In genomic region chr9:16434522-16434921, GRCh38 we compare ENCODE assay signal across 24 cellular contexts.
DNase-seq lines count a peak whose midpoint lies in the region; ATAC-seq, FAIRE-seq and TF ChIP-seq lines count a peak whose summit lies in the region.
"Had no signal": no experiment of that assay in that cellular context is flagged by ENCODE, and none has a peak within 500 bp of the region (broad histone marks: within the 10 kb centered on the region; RNA-seq: fewer than 3 reads in every experiment).

No MANE protein-coding gene starts in this region.

- peak; percentile 78 for FAIRE-seq in astrocyte (lab: Jason Lieb, UNC)
- FAIRE-seq: D721Med had no signal

- H2AFZ ChIP-seq in astrocyte (ENCODE audit: low read depth, low read length): no peak overlapping the region

- H3K27ac ChIP-seq in astrocyte (ENCODE audit: low read depth, low read length): no peak overlapping the region
- H3K27ac ChIP-seq: C4-2B, KMS-11, skin epidermis had no signal

- H3K4me1 Mint-ChIP-seq in HFFc6 (ENCODE audit: low read depth): peaks cover 52% of the 10 kb centered on the region
- H3K4me1 Mint-ChIP-seq in astrocyte (ENCODE audit: low read depth, unreplicated experiment): peaks cover 17% of the 10 kb centered on the region
- H3K4me1 Mint-ChIP-seq in immature natural killer cell: no peaks in the 10 kb centered on the region
- H3K4me1 Mint-ChIP-seq: central memory CD8-positive, alpha-beta T cell; stimulated activated naive B cell treated with anti-CD40 and anti-IgM and Interleukin-4, amounts not matched to agents 10 μg/mL and 1 μg/mL and 100 μg/mL, for 72 hours had no signal

- H3K27me3 Mint-ChIP-seq in HFFc6 (ENCODE audit: insufficient read depth) (no peaks in the 10 kb centered on the region; the same call in 1 of the 2 replicates), astrocyte (ENCODE audit: low read depth, unreplicated experiment) (no peaks in the 10 kb centered on the region), immature natural killer cell (ENCODE audit: low read depth in 3 of 3) (peaks cover 0 to 4% (median 2%) of the 10 kb centered on the region in 3 donors)
- H3K27me3 Mint-ChIP-seq: activated T-cell treated with anti-CD3 and anti-CD28 coated beads, Interleukin-2, amount 50 U/mL, for 24 hours; central memory CD8-positive, alpha-beta T cell; stimulated activated naive B cell treated with anti-CD40 and anti-IgM and Interleukin-4, amounts not matched to agents 10 μg/mL and 1 μg/mL and 100 μg/mL, for 72 hours had no signal

- H3K4me1 ChIP-seq in astrocyte (ENCODE audit: insufficient read depth, low read length): peaks cover 7% of the 10 kb centered on the region

- peak overlapping the region; percentile 8; the same call in 1 of the 2 replicates for H3K27ac Mint-ChIP-seq in HFFc6
- no peak overlapping the region for H3K27ac Mint-ChIP-seq in astrocyte (ENCODE audit: unreplicated experiment)
- no peak overlapping the region for H3K27ac Mint-ChIP-seq in immature natural killer cell
- H3K27ac Mint-ChIP-seq: activated CD8-positive, alpha-beta T cell treated with anti-CD3 and anti-CD28 coated beads, Interleukin-2, amount 10 ng/mL, durations not matched to agents 7 days and 5 days; activated T-cell treated with anti-CD3 and anti-CD28 coated beads, Interleukin-2, amount 50 U/mL, for 24 hours; stimulated activated naive B cell treated with anti-CD40 and anti-IgM and Interleukin-4, amounts not matched to agents 10 μg/mL and 1 μg/mL and 100 μg/mL, for 72 hours had no signal

- H3K4me3 Mint-ChIP-seq in HFFc6: peak overlapping the region; percentile 11; the same call in 1 of the 2 replicates
- no peak overlapping the region for H3K4me3 Mint-ChIP-seq in astrocyte (ENCODE audit: unreplicated experiment)
- H3K4me3 Mint-ChIP-seq in immature natural killer cell: no peak overlapping the region
- H3K4me3 Mint-ChIP-seq: activated CD8-positive, alpha-beta T cell treated with anti-CD3 and anti-CD28 coated beads, Interleukin-2, amount 10 ng/mL, durations not matched to agents 7 days and 5 days; activated T-cell treated with anti-CD3 and anti-CD28 coated beads, Interleukin-2, amount 50 U/mL, for 24 hours; central memory CD8-positive, alpha-beta T cell; stimulated activated naive B cell treated with anti-CD40 and anti-IgM and Interleukin-4, amounts not matched to agents 10 μg/mL and 1 μg/mL and 100 μg/mL, for 72 hours had no signal

- H3K9me3 Mint-ChIP-seq in HFFc6 (peaks cover 10% of the 10 kb centered on the region; the same call in 1 of the 2 replicates), astrocyte (ENCODE audit: unreplicated experiment) (peaks cover 2% of the 10 kb centered on the region), immature natural killer cell (peaks cover 0 to 2% (median 0%) of the 10 kb centered on the region in 6 donors)

- H3K27me3 ChIP-seq in astrocyte (ENCODE audit: insufficient read depth, low read length): no peaks in the 10 kb centered on the region

- H3K9me3 ChIP-seq in astrocyte (ENCODE audit: insufficient read depth, low read depth, low read length): no peaks in the 10 kb centered on the region
- H3K9me3 ChIP-seq: HAP-1 had no signal

- H3K4me3 ChIP-seq in astrocyte (ENCODE audit: insufficient read depth, low read depth, low read length): no peak overlapping the region
- H3K4me3 ChIP-seq in foreskin fibroblast (ENCODE audit: low read depth in 1 of 2, low read length in 2 of 2): no peak overlapping the region
- H3K4me3 ChIP-seq: HAP-1, skin epidermis had no signal

- H3K36me3 Mint-ChIP-seq in HFFc6 (ENCODE audit: low read depth): peaks cover 57% of the 10 kb centered on the region
- H3K36me3 Mint-ChIP-seq in astrocyte (ENCODE audit: low read depth, unreplicated experiment): peaks cover 29% of the 10 kb centered on the region
- H3K36me3 Mint-ChIP-seq in immature natural killer cell: peaks cover 20 to 36% (median 21%) of the 10 kb centered on the region in 3 donors
- H3K36me3 Mint-ChIP-seq: stimulated activated naive B cell treated with anti-CD40 and anti-IgM and Interleukin-4, amounts not matched to agents 10 μg/mL and 1 μg/mL and 100 μg/mL, for 72 hours had no signal

- TF ChIP-seq CTCF in HFFc6 (IDR thresholded peaks at IDR 0.05): no peak
- no peak for TF ChIP-seq CTCF in astrocyte (IDR thresholded peaks at IDR 0.05; ENCODE audit: insufficient read depth, low read depth, low read length)
- TF ChIP-seq CTCF in foreskin fibroblast (IDR thresholded peaks at IDR 0.05; ENCODE audit: low read depth, low read length): no peak

- no peaks in the 10 kb centered on the region for H4K20me1 ChIP-seq in astrocyte (ENCODE audit: insufficient read depth, low read length)

- no peaks in the 10 kb centered on the region for H3K79me2 ChIP-seq in astrocyte (ENCODE audit: insufficient read depth, low read length)

- DNase-seq in AG08396 (ENCODE audit: low spot score) (peak; percentile 19), HFFc6 (peak; percentile 64), astrocyte (ENCODE audit: low read depth) (peak; percentile 84), foreskin fibroblast (peak; percentile 71 to 86), NCI-H446 (lab: John Stamatoyannopoulos, UW) (no peak), activated T-cell treated with anti-CD3 and anti-CD28 coated beads for 4 hours (no peak), immature natural killer cell (no peak)
- DNase-seq: activated CD4-positive, alpha-beta T cell treated with anti-CD3 and anti-CD28 coated beads for 1 hour; activated CD8-positive, alpha-beta T cell treated with anti-CD3 and anti-CD28 coated beads, Interleukin-2, amount 10 ng/mL, durations not matched to agents 7 days and 5 days; activated T-cell treated with anti-CD3 and anti-CD28 coated beads, Interleukin-2, amount 50 U/mL, for 24 hours; mammary epithelial cell; MV-4-11; NCI-H187; nucleus accumbens; OCI-M1; stimulated activated naive B cell treated with anti-CD40 and anti-IgM and Interleukin-4, amounts not matched to agents 10 μg/mL and 1 μg/mL and 100 μg/mL, for 72 hours had no signal

- ATAC-seq in HG03439 (IDR thresholded peaks at IDR 0.05; ENCODE audit: unreplicated experiment): no peak
- ATAC-seq: activated CD8-positive, alpha-beta T cell treated with anti-CD3 and anti-CD28 coated beads, Interleukin-2, amount 10 ng/mL, durations not matched to agents 7 days and 5 days; Right ventricle myocardium inferior; stimulated activated naive B cell treated with anti-CD40 and anti-IgM and Interleukin-4, amounts not matched to agents 10 μg/mL and 1 μg/mL and 100 μg/mL, for 72 hours had no signal

- H3K36me3 ChIP-seq in astrocyte (ENCODE audit: insufficient read depth, low read length): peaks cover 10% of the 10 kb centered on the region
- H3K36me3 ChIP-seq: HAP-1 had no signal

- H3K9ac ChIP-seq in astrocyte (ENCODE audit: low read length): no peak overlapping the region
- H3K9ac ChIP-seq: KMS-11 had no signal

- no peak overlapping the region for H3K4me2 ChIP-seq in astrocyte (ENCODE audit: low read length)
- H3K4me2 ChIP-seq: KMS-11 had no signal

Comparison
In these comparisons a context has a peak if more than half of its experiments do, and no peak if none do; other contexts are left out.
1. DNase-seq: peak in AG08396 (single experiment), HFFc6 (single experiment), astrocyte (single experiment) and foreskin fibroblast (2 of 2); none in NCI-H446 (0 of 2), activated T-cell treated with anti-CD3 and anti-CD28 coated beads for 4 hours (single experiment) and immature natural killer cell (0 of 3).